ENCODE assay signal across 10 cellular contexts in genomic region chr5:102715405-102715804, GRCh38. TPM values are rescaled to one million over a fixed set of nuclear protein-coding genes. Genes with fewer than 3 reads are reported as not detected.
DNase-seq lines count a peak whose midpoint lies in the region; ATAC-seq, FAIRE-seq and TF ChIP-seq lines count a peak whose summit lies in the region.
"Had no signal": no experiment of that assay in that cellular context is flagged by ENCODE, and none has a peak within 500 bp of the region (broad histone marks: within the 10 kb centered on the region; RNA-seq: fewer than 3 reads in every experiment).

No MANE protein-coding gene starts in this region.

- H3K36me3 ChIP-seq in HEK293 (ENCODE audit: control insufficient read depth in 2 of 2, insufficient read depth in 1 of 2, low read length in 2 of 2) = no peaks in the 10 kb centered on the region

- no peaks in the 10 kb centered on the region for H3K9me3 ChIP-seq in AG04450 (ENCODE audit: control insufficient read depth, insufficient read depth, low read length)
- H3K9me3 ChIP-seq in HEK293 (ENCODE audit: control insufficient read depth, insufficient read depth, low read depth, low read length) = no peaks in the 10 kb centered on the region

- no peak overlapping the region for H3K4me3 ChIP-seq in AG04450 (ENCODE audit: low read depth, low read length)
- H3K4me3 ChIP-seq in HEK293 (ENCODE audit: low read depth, low read length) = no peak overlapping the region
- no peak overlapping the region for H3K4me3 ChIP-seq in fibroblast of villous mesenchyme (ENCODE audit: low read depth, low read length)

- ATAC-seq in HG03469 (IDR thresholded peaks at IDR 0.05; ENCODE audit: unreplicated experiment) (no peak), GM18511 (IDR thresholded peaks at IDR 0.05; ENCODE audit: unreplicated experiment) (no peak), GM19463 (IDR thresholded peaks at IDR 0.05; ENCODE audit: unreplicated experiment) (no peak)
- ATAC-seq: natural killer cell had no signal

- no peaks in the 10 kb centered on the region for H3K4me1 ChIP-seq in HEK293 (ENCODE audit: control insufficient read depth, insufficient read depth, low read length)

- peak; percentile 53 for DNase-seq in AG04450 (ENCODE audit: low read depth, low spot score)
- peak; percentile 2 for DNase-seq in activated T-helper 9 cell treated with anti-CD3 and anti-CD28 coated beads, Interleukin-2, amount 50 U/mL, for 16 hours (ENCODE audit: low read depth)
- peak; percentile 84 for DNase-seq in fibroblast of villous mesenchyme (ENCODE audit: low read depth)
- DNase-seq in frontal cortex (ENCODE audit: low spot score in 2 of 2) = no peak
- DNase-seq: natural killer cell, NCI-H1436 had no signal

- POLR2A ChIA-PET in AG04450 (lab: Yijun Ruan, JAX) = interaction anchor here (0.7 to 1.4 kb wide), 2 partner anchors 23 to 150 kb away, joined by 3 to 6 read pairs; no protein-coding TSS in a partner anchor
- POLR2A ChIA-PET in HEK293 (lab: Yijun Ruan, JAX) = no interaction called here

- H3K27me3 ChIP-seq in AG04450 (ENCODE audit: control insufficient read depth, insufficient read depth, low read length) = no peaks in the 10 kb centered on the region

- H3K27ac ChIP-seq in AG04450 (ENCODE audit: low read depth, low read length) = no peak overlapping the region
- H3K27ac ChIP-seq in HEK293 (ENCODE audit: extremely low read depth, low read depth, low read length) = no peak overlapping the region

- no peak for TF ChIP-seq CTCF in AG04450 (IDR thresholded peaks at IDR 0.05; ENCODE audit: low read depth, low read length)
- no peak for TF ChIP-seq CTCF in HEK293 (tag by site-specific recombination; IDR thresholded peaks at IDR 0.05)
- TF ChIP-seq CTCF in fibroblast of villous mesenchyme (IDR thresholded peaks at IDR 0.05; ENCODE audit: insufficient read depth, low read depth, low read length) = no peak

- CTCF ChIA-PET in AG04450 (lab: Charles Lee) (interaction anchor here (1.2 to 3.4 kb wide), 2 partner anchors 34 to 326 kb away, joined by 3 to 15 read pairs; no protein-coding TSS in a partner anchor), HEK293 (lab: Yijun Ruan, JAX) (interaction anchor here (0.6 kb wide), 1 partner anchor 13 kb away, joined by 5 read pairs; no protein-coding TSS in a partner anchor)

- FAIRE-seq in frontal cortex (lab: Jason Lieb, UNC) = no peak

TF ChIP-seq in HEK293, 187 proteins besides CTCF, POLR2A, EP300 and RAD21:
- TF ChIP-seq GLIS2 (tag by site-specific recombination; IDR thresholded peaks at IDR 0.05) (no peak), ZNF623 (tag by site-specific recombination; IDR thresholded peaks at IDR 0.05) (no peak), KLF16 (tag by site-specific recombination; IDR thresholded peaks at IDR 0.05) (no peak), BCL11A (tag by site-specific recombination; IDR thresholded peaks at IDR 0.05; ENCODE audit: low read depth) (no peak), ZNF629 (tag by site-specific recombination; IDR thresholded peaks at IDR 0.05) (0 out of 2 replicates have a peak, but pooled peaks have one; percentile 23), ZNF274 (IDR thresholded peaks at IDR 0.05; ENCODE audit: low read length) (no peak), ZNF274 (tag by site-specific recombination; IDR thresholded peaks at IDR 0.05; ENCODE audit: borderline replicate concordance) (no peak), BCL6B (tag by site-specific recombination; IDR thresholded peaks at IDR 0.05) (no peak), ZNF416 (tag by site-specific recombination; IDR thresholded peaks at IDR 0.05) (no peak), ZNF16 (tag by site-specific recombination; IDR thresholded peaks at IDR 0.05; ENCODE audit: low read depth) (no peak), ZBTB21 (tag by site-specific recombination; IDR thresholded peaks at IDR 0.05) (peak; percentile 39; the same call in 1 of the 2 replicates), ZNF223 (tag by site-specific recombination; IDR thresholded peaks at IDR 0.05) (no peak), KLF1 (tag by site-specific recombination; IDR thresholded peaks at IDR 0.05) (no peak), ZNF341 (tag by site-specific recombination; IDR thresholded peaks at IDR 0.05; ENCODE audit: low read depth) (no peak), ZNF184 (tag by site-specific recombination; IDR thresholded peaks at IDR 0.05) (0 out of 2 replicates have a peak, but pooled peaks have one; percentile 60), ZBTB48 (tag by site-specific recombination; IDR thresholded peaks at IDR 0.05) (no peak)
- TF ChIP-seq, protein P1, sequence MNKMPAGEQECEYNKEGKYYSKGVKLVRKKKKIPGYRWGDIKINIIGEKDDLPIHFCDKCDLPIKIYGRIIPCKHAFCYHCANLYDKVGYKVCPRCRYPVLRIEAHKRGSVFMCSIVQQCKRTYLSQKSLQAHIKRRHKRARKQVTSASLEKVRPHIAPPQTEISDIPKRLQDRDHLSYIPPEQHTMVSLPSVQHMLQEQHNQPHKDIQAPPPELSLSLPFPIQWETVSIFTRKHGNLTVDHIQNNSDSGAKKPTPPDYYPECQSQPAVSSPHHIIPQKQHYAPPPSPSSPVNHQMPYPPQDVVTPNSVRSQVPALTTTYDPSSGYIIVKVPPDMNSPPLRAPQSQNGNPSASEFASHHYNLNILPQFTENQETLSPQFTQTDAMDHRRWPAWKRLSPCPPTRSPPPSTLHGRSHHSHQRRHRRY (tag by site-specific recombination; IDR thresholded peaks at IDR 0.05) = no peak

RNA-seq across cellular contexts. Expression of gene PAM, which starts 39.7 kb away (rescaled TPM):
- polyA plus RNA-seq in AG04450 (2011; rRNA removed) = 272 and 307 TPM in 2 replicates
- polyA minus RNA-seq in AG04450 (2011; rRNA and poly(A)+ RNA removed) = 124 and 169 TPM in 2 replicates
- total RNA-seq in fibroblast of villous mesenchyme (196 and 266 TPM in 2 replicates), frontal cortex (61.6 TPM)

Comparison
In these comparisons a context has a peak if more than half of its experiments do, and no peak if none do; other contexts are left out.
1. DNase-seq: peak in AG04450 (single experiment), activated T-helper 9 cell treated with anti-CD3 and anti-CD28 coated beads, Interleukin-2, amount 50 U/mL, for 16 hours (single experiment) and fibroblast of villous mesenchyme (single experiment); none in frontal cortex (0 of 2).